8 cellular contexts compared by ENCODE assay signal in the genomic region with DNA sequence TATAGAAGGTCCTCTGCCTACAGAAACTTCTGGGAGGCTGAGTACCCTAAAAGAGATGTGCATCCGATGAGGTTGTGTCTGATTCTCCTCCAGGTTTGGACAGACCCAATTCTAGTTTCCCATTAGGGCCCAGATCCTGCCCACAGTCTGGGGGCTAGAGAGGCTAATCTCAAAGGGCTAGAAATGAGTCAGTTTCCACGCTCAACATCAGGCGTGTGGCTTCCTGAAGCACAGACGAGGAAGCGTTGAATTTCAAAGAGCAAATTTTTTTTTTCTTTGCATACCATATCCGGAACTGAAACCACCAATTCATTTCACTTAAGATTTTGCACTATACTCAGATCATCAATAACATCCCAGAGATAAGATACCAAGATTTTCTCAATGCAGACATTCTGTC.
A peak's percentile ranks its signal among the peaks of the same experiment; 100 is the strongest.
DNase-seq lines count a peak whose midpoint lies in the region; ATAC-seq, FAIRE-seq and TF ChIP-seq lines count a peak whose summit lies in the region.

No MANE protein-coding gene starts in this region.

- H3K9me3 ChIP-seq in kidney (ENCODE audit: control insufficient read depth in 1 of 2, low read length in 2 of 2), result no peaks in the 10 kb centered on the region

- peaks cover 0 to 2% of the 10 kb centered on the region in 2 donors for H3K9me3 Mint-ChIP-seq in stimulated activated naive B cell treated with anti-CD40 and anti-IgM and Interleukin-4, amounts not matched to agents 10 μg/mL and 1 μg/mL and 100 μg/mL, for 72 hours

- DNase-seq in T-helper 1 cell (peak; percentile 16 to 87 (median 42)), kidney (no peak), RCC 7860 (ENCODE audit: low spot score) (no peak), SW480 (ENCODE audit: low spot score) (no peak)
- peak; percentile 66 for DNase-seq in central memory CD4-positive, alpha-beta T cell
- peak; percentile 66 for DNase-seq in stimulated activated naive B cell treated with anti-CD40 and anti-IgM and Interleukin-4, amounts not matched to agents 10 μg/mL and 1 μg/mL and 100 μg/mL, for 72 hours

- peak overlapping the region; percentile 95 for H3K27ac Mint-ChIP-seq in stimulated activated naive B cell treated with anti-CD40 and anti-IgM and Interleukin-4, amounts not matched to agents 10 μg/mL and 1 μg/mL and 100 μg/mL, for 72 hours

- no peaks in the 10 kb centered on the region for H3K4me1 ChIP-seq in kidney (ENCODE audit: control insufficient read depth in 1 of 2, insufficient read depth in 1 of 2, low read depth in 1 of 2, low read length in 2 of 2)

- peaks cover 0 to 10% of the 10 kb centered on the region in 2 donors for H3K27me3 Mint-ChIP-seq in stimulated activated naive B cell treated with anti-CD40 and anti-IgM and Interleukin-4, amounts not matched to agents 10 μg/mL and 1 μg/mL and 100 μg/mL, for 72 hours

- intact Hi-C loops in kidney (cut with DNase I), result no loop called here

- ATAC-seq in GM18858 (IDR thresholded peaks at IDR 0.05; ENCODE audit: unreplicated experiment) (peak; percentile 91), HG02943 (IDR thresholded peaks at IDR 0.05; ENCODE audit: low read depth, unreplicated experiment) (peak; percentile 82)
- peak; percentile 93 to 94 for ATAC-seq in stimulated activated naive B cell treated with anti-CD40 and anti-IgM and Interleukin-4, amounts not matched to agents 10 μg/mL and 1 μg/mL and 100 μg/mL, for 72 hours (replicated peaks)

- no peak for FAIRE-seq in kidney (lab: Jason Lieb, UNC)
- FAIRE-seq in RCC 7860 (lab: Jason Lieb, UNC), result no peak

- no peak overlapping the region for H3K27ac ChIP-seq in kidney (ENCODE audit: low read depth in 2 of 2, low read length in 2 of 2)

- H3K36me3 Mint-ChIP-seq in stimulated activated naive B cell treated with anti-CD40 and anti-IgM and Interleukin-4, amounts not matched to agents 10 μg/mL and 1 μg/mL and 100 μg/mL, for 72 hours, result no peaks in the 10 kb centered on the region

- H3K4me3 Mint-ChIP-seq in stimulated activated naive B cell treated with anti-CD40 and anti-IgM and Interleukin-4, amounts not matched to agents 10 μg/mL and 1 μg/mL and 100 μg/mL, for 72 hours, result peak overlapping the region; percentile 71 to 75

- no peak for TF ChIP-seq CTCF in kidney (IDR thresholded peaks at IDR 0.05; ENCODE audit: borderline replicate concordance, extremely low read depth, insufficient read depth)

- no peak overlapping the region for H3K4me3 ChIP-seq in kidney (ENCODE audit: low read length in 2 of 2)

- no peaks in the 10 kb centered on the region for H3K36me3 ChIP-seq in kidney (ENCODE audit: control insufficient read depth in 1 of 2, insufficient read depth in 2 of 2, low read length in 2 of 2)

- H3K9ac ChIP-seq in kidney (ENCODE audit: low read length in 2 of 2), result no peak overlapping the region

- peaks cover 28 to 50% of the 10 kb centered on the region in 2 donors for H3K4me1 Mint-ChIP-seq in stimulated activated naive B cell treated with anti-CD40 and anti-IgM and Interleukin-4, amounts not matched to agents 10 μg/mL and 1 μg/mL and 100 μg/mL, for 72 hours

Comparison
In these comparisons a context has a peak if more than half of its experiments do, and no peak if none do; other contexts are left out.
1. DNase-seq: peak in T-helper 1 cell (5 of 5), central memory CD4-positive, alpha-beta T cell (single experiment) and stimulated activated naive B cell treated with anti-CD40 and anti-IgM and Interleukin-4, amounts not matched to agents 10 μg/mL and 1 μg/mL and 100 μg/mL, for 72 hours (single experiment); none in kidney (single experiment), RCC 7860 (single experiment) and SW480 (single experiment).
2. Peak in every context shown above with its lines, with median percentiles within 50 percentile points of each other: ATAC-seq.